Comparison of ENCODE assay signal across 8 cellular contexts in genomic region chr19:55632463-55632834, GRCh38. TPM values are rescaled to one million over a fixed set of nuclear protein-coding genes. Genes with fewer than 3 reads are reported as not detected.
DNase-seq lines count a peak whose midpoint lies in the region; ATAC-seq and TF ChIP-seq lines count a peak whose summit lies in the region.

No MANE protein-coding gene starts in this region.

- H3K36me3 Mint-ChIP-seq in T-helper 1 cell treated with Interleukin-12 subunit alpha and Interleukin-12 subunit beta and Interleukin-4 antibody, amounts not matched to agents 30 μg/mL and 1 μg/mL, for 36 hours (ENCODE audit: low read depth) = peaks cover 16% of the 10 kb centered on the region

- peaks cover 24% of the 10 kb centered on the region for H3K4me1 ChIP-seq in adipocyte (ENCODE audit: control insufficient read depth, insufficient read depth, low read length)

- no peaks in the 10 kb centered on the region for H3K36me3 ChIP-seq in adipocyte (ENCODE audit: control insufficient read depth, insufficient read depth, low read length, severe bottlenecking)

- peaks cover 5% of the 10 kb centered on the region for H3K27me3 Mint-ChIP-seq in T-helper 1 cell treated with Interleukin-12 subunit alpha and Interleukin-12 subunit beta and Interleukin-4 antibody, amounts not matched to agents 30 μg/mL and 1 μg/mL, for 36 hours (ENCODE audit: low read depth)

- no peak overlapping the region for H3K4me3 ChIP-seq in adipocyte (ENCODE audit: low read length)

- DNase-seq in GM13976 (ENCODE audit: low spot score) (peak; percentile 71), NCI-H187 treated with DMSO at 0.1 percent for 48 hours (lab: John Stamatoyannopoulos, UW) (peak; percentile 87), adipocyte (ENCODE audit: low read depth) (peak; percentile 98), left cardiac atrium (peak; percentile 83), retina (peak; percentile 83)

- no peaks in the 10 kb centered on the region for H3K9me3 Mint-ChIP-seq in T-helper 1 cell treated with Interleukin-12 subunit alpha and Interleukin-12 subunit beta and Interleukin-4 antibody, amounts not matched to agents 30 μg/mL and 1 μg/mL, for 36 hours

- H3K9me3 ChIP-seq in adipocyte (ENCODE audit: control insufficient read depth, low read length) = no peaks in the 10 kb centered on the region

- no peak overlapping the region for H3K4me3 Mint-ChIP-seq in T-helper 1 cell treated with Interleukin-12 subunit alpha and Interleukin-12 subunit beta and Interleukin-4 antibody, amounts not matched to agents 30 μg/mL and 1 μg/mL, for 36 hours

- peak overlapping the region; percentile 42 for H3K27ac Mint-ChIP-seq in T-helper 1 cell treated with Interleukin-12 subunit alpha and Interleukin-12 subunit beta and Interleukin-4 antibody, amounts not matched to agents 30 μg/mL and 1 μg/mL, for 36 hours

- peak; percentile 73 for TF ChIP-seq CTCF in GM13976 (IDR thresholded peaks at IDR 0.05; ENCODE audit: borderline replicate concordance, control extremely low read depth, extremely low read depth, insufficient read depth, missing control alignments)

- in situ Hi-C loops in GM13976 (cut with MboI; ENCODE audit: low sequenced_read_pairs, unreplicated experiment) = no loop called here

- H3K4me1 Mint-ChIP-seq in T-helper 1 cell treated with Interleukin-12 subunit alpha and Interleukin-12 subunit beta and Interleukin-4 antibody, amounts not matched to agents 30 μg/mL and 1 μg/mL, for 36 hours (ENCODE audit: low read depth) = peaks cover 37% of the 10 kb centered on the region

- H3K27me3 ChIP-seq in adipocyte (replicated peaks; ENCODE audit: control insufficient read depth, insufficient read depth, low read length) = no peaks in the 10 kb centered on the region

- peak overlapping the region; percentile 25 for H3K9ac ChIP-seq in adipocyte (ENCODE audit: low read length)

- ATAC-seq in left cardiac atrium (peak; percentile 62 to 66), GM21381 (IDR thresholded peaks at IDR 0.05; ENCODE audit: unreplicated experiment) (no peak), GM19023 (IDR thresholded peaks at IDR 0.05; ENCODE audit: unreplicated experiment) (no peak)

- intact Hi-C loops in left cardiac atrium (cut with DNase I) = loop anchor here in 1 of 2 donors (10.0 kb wide), 1 partner anchor 118 kb away; no protein-coding TSS in a partner anchor

RNA-seq across cellular contexts. Expression of gene ZNF784, which starts 8.1 kb away (rescaled TPM):
- 10 to 100 TPM; 11.1 to 11.7 TPM for total RNA-seq in left cardiac atrium

RNA-seq across cellular contexts. Expression of gene ZNF580, which starts 8.4 kb away (rescaled TPM):
- total RNA-seq in left cardiac atrium = 10 to 100 TPM; 17.7 to 27.7 TPM

RNA-seq across cellular contexts. Expression of gene ZNF581, which starts 11.0 kb away (rescaled TPM):
- 1 to 10 TPM; 8.4 to 8.6 TPM for total RNA-seq in left cardiac atrium

RNA-seq across cellular contexts. Expression of gene CCDC106, which starts 15.6 kb away (rescaled TPM):
- 10 to 100 TPM; 17.4 to 19.4 TPM for total RNA-seq in left cardiac atrium

RNA-seq across cellular contexts. Expression of gene U2AF2, which starts 22.4 kb away (rescaled TPM):
- 10 to 100 TPM; 82.4 to 87.5 TPM for total RNA-seq in left cardiac atrium

Comparison
In these comparisons a context has a peak if more than half of its experiments do, and no peak if none do; other contexts are left out.
1. ATAC-seq: peak in left cardiac atrium (2 of 2); none in GM21381 (single experiment) and GM19023 (single experiment).
2. Peak in every context shown above with its lines, with median percentiles within 50 percentile points of each other: DNase-seq.